5 cellular contexts compared by ENCODE assay signal in the genomic region with DNA sequence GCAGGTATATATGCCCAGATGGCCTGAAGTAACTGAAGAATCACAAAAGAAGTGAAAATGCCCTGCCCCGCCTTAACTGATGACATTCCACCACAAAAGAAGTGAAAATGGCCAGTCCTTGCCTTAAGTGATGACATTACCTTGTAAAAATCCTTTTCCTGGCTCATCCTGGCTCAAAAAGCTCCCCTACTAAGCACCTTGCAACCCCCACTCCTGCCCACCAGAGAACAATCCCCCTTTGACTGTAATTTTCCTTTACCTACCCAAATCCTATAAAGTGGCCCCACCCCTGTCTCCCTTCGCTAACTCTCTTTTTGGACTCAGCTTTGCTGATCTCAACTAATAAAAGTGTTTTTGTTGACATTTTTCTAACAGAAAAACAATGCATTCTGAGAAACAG.
DNase-seq lines count a peak whose midpoint lies in the region; ATAC-seq and TF ChIP-seq lines count a peak whose summit lies in the region.
"Not testable (repeated sequence)": the region's sequence is repeated elsewhere in the genome, so short reads cannot be mapped to it uniquely, and the experiment has no call there.

No MANE protein-coding gene starts in this region.

- TF ChIP-seq POLR2A in uterus (IDR thresholded peaks at IDR 0.05) = not testable (repeated sequence)

- H2AFZ ChIP-seq in GM23338 = 0 out of 2 replicates have a peak overlapping the region, but pooled peaks have one; percentile 23
- H2AFZ ChIP-seq in hepatocyte = not testable (repeated sequence)

- not testable (repeated sequence) for H3K36me3 Mint-ChIP-seq in GM23338 (ENCODE audit: low read depth)

- H3K4me1 Mint-ChIP-seq in GM23338 = not testable (repeated sequence)

- H3K27ac Mint-ChIP-seq in GM23338 = peak overlapping the region; percentile 21; the same call in 1 of the 2 replicates

- not testable (repeated sequence) for H3K79me2 ChIP-seq in GM23338 (replicated peaks; ENCODE audit: insufficient read depth); hepatocyte; mesendoderm (ENCODE audit: control insufficient read depth, insufficient read depth, low read length)

- H3K27ac ChIP-seq in GM23338 (ENCODE audit: low read depth); mesendoderm (ENCODE audit: low read depth, low read length): not testable (repeated sequence)
- H3K27ac ChIP-seq in HUES6 (ENCODE audit: low read depth, low read length) = peak overlapping the region; percentile 60; the same call in 1 of the 2 replicates
- peak overlapping the region; percentile 46 for H3K27ac ChIP-seq in hepatocyte
- peak overlapping the region; percentile 75 to 90 for H3K27ac ChIP-seq in uterus

- H3K9me2 ChIP-seq in GM23338 (ENCODE audit: insufficient read depth); hepatocyte (replicated peaks; ENCODE audit: insufficient read depth): not testable (repeated sequence)

- 74% methylated on average over 2 of the region's 2 CpGs for WGBS in hepatocyte (ENCODE audit: low lambda C conversion rate, missing lambda C conversion rate)
- WGBS in mesendoderm (ENCODE audit: extremely low coverage, insufficient coverage, low lambda C conversion rate) = no CpG with 5 or more reads among the region's 2 CpGs

- H3K18ac ChIP-seq in mesendoderm (ENCODE audit: low read length) = not testable (repeated sequence)

- H3K4me2 ChIP-seq in GM23338; hepatocyte; mesendoderm (ENCODE audit: low read length): not testable (repeated sequence)

- DNase-seq in GM23338 (ENCODE audit: low spot score); hepatocyte (ENCODE audit: low spot score); uterus: not testable (repeated sequence)
- peak; percentile 60 for DNase-seq in mesendoderm

- not testable (repeated sequence) for H3K4ac ChIP-seq in mesendoderm (ENCODE audit: low read depth, low read length)

- not testable (repeated sequence) for H2BK15ac ChIP-seq in mesendoderm (replicated peaks; ENCODE audit: low read depth)

- H3K4me3 ChIP-seq in GM23338; HUES6 (ENCODE audit: low read depth, low read length); hepatocyte; mesendoderm (ENCODE audit: low read length): not testable (repeated sequence)
- H3K4me3 ChIP-seq in uterus = peak overlapping the region in 1 of 2 donors; percentile 0

- H3F3A ChIP-seq in GM23338 (replicated peaks; ENCODE audit: low read depth) = not testable (repeated sequence)

- not testable (repeated sequence) for H4K8ac ChIP-seq in mesendoderm (ENCODE audit: low read depth, low read length)

- ATAC-seq in GM23338 = not testable (repeated sequence)

- not testable (repeated sequence) for H3K4me1 ChIP-seq in GM23338 (ENCODE audit: insufficient read depth); HUES6 (ENCODE audit: control insufficient read depth, insufficient read depth, low read length); hepatocyte (ENCODE audit: insufficient read depth); mesendoderm (ENCODE audit: control insufficient read depth, low read depth, low read length); uterus

- not testable (repeated sequence) for H3K36me3 ChIP-seq in GM23338 (ENCODE audit: insufficient read depth); HUES6 (ENCODE audit: control insufficient read depth, insufficient read depth, low read length); hepatocyte (replicated peaks; ENCODE audit: insufficient read depth, low read depth); mesendoderm (ENCODE audit: control insufficient read depth, insufficient read depth, low read length); uterus

- TF ChIP-seq CTCF in GM23338 (conservative IDR thresholded peaks at IDR 0.05; ENCODE audit: low read depth in 2 of 2); hepatocyte (IDR thresholded peaks at IDR 0.05; ENCODE audit: poor library complexity); uterus (IDR thresholded peaks at IDR 0.05): not testable (repeated sequence)

- H3K27me3 Mint-ChIP-seq in GM23338 (ENCODE audit: insufficient read depth, low read depth, poor library complexity) = not testable (repeated sequence)

- not testable (repeated sequence) for H4K5ac ChIP-seq in mesendoderm (ENCODE audit: low read length)

- not testable (repeated sequence) for H3K9ac ChIP-seq in HUES6 (ENCODE audit: low read length); mesendoderm (ENCODE audit: low read length)

- intact Hi-C loops in uterus (cut with DNase I; ENCODE audit: low total_unique reads) = not testable (repeated sequence)

- H2AK5ac ChIP-seq in mesendoderm (ENCODE audit: low read length) = not testable (repeated sequence)

- not testable (repeated sequence) for H3K9me3 ChIP-seq in HUES6 (ENCODE audit: control insufficient read depth, insufficient read depth, low read depth, low read length); hepatocyte (ENCODE audit: low read depth); uterus

- not testable (repeated sequence) for H3K79me1 ChIP-seq in mesendoderm (ENCODE audit: low read length)

- not testable (repeated sequence) for H3K4me3 Mint-ChIP-seq in GM23338

- H3K9me3 Mint-ChIP-seq in GM23338 = not testable (repeated sequence)

- not testable (repeated sequence) for H3K27me3 ChIP-seq in GM23338 (ENCODE audit: insufficient read depth); HUES6 (ENCODE audit: control insufficient read depth, insufficient read depth, low read length); hepatocyte; mesendoderm (ENCODE audit: insufficient read depth, low read length, poor library complexity); uterus

- H3K23ac ChIP-seq in mesendoderm (ENCODE audit: low read length) = not testable (repeated sequence)

- H4K20me1 ChIP-seq in GM23338 (replicated peaks; ENCODE audit: insufficient read depth); hepatocyte (ENCODE audit: insufficient read depth, poor library complexity, severe bottlenecking): not testable (repeated sequence)

- not testable (repeated sequence) for H2BK120ac ChIP-seq in mesendoderm (ENCODE audit: low read depth, low read length)

- H2BK5ac ChIP-seq in mesendoderm (ENCODE audit: low read length) = not testable (repeated sequence)

- not testable (repeated sequence) for H3K56ac ChIP-seq in mesendoderm (ENCODE audit: low read length)
